ENCODE assay signal across 1 cellular context in genomic region chr1:15972409-15972808, GRCh38.
TF ChIP-seq lines count a peak whose summit lies in the region.

No MANE protein-coding gene starts in this region.

TF ChIP-seq in HCT116, 20 proteins besides CTCF, POLR2A, EP300 and RAD21:
- no peak for TF ChIP-seq SP1 (IDR thresholded peaks at IDR 0.05; ENCODE audit: low read depth)
- no peak for TF ChIP-seq ZFX (IDR thresholded peaks at IDR 0.05)
- TF ChIP-seq ELF1 (IDR thresholded peaks at IDR 0.05; ENCODE audit: borderline replicate concordance, low read depth): no peak
- no peak for TF ChIP-seq ZBTB33 (IDR thresholded peaks at IDR 0.05; ENCODE audit: extremely low read depth, insufficient replicate concordance, low read length)
- no peak for TF ChIP-seq EZH2 (IDR thresholded peaks at IDR 0.05)
- no peak for TF ChIP-seq YY1 (IDR thresholded peaks at IDR 0.05; ENCODE audit: extremely low read depth, insufficient replicate concordance, low read depth, low read length)
- no peak for TF ChIP-seq EZH2phosphoT487 (IDR thresholded peaks at IDR 0.05; ENCODE audit: borderline replicate concordance)
- no peak for TF ChIP-seq TCF7L2 (IDR thresholded peaks at IDR 0.05; ENCODE audit: borderline replicate concordance, extremely low read depth, insufficient read depth, insufficient read length)
- TF ChIP-seq FOSL1 (IDR thresholded peaks at IDR 0.05; ENCODE audit: low read depth): no peak
- no peak for TF ChIP-seq ATF3 (IDR thresholded peaks at IDR 0.05)
- no peak for TF ChIP-seq EGR1 (IDR thresholded peaks at IDR 0.05; ENCODE audit: low read depth)
- TF ChIP-seq JUND (IDR thresholded peaks at IDR 0.05): no peak
- no peak for TF ChIP-seq SIN3A (IDR thresholded peaks at IDR 0.05; ENCODE audit: low read depth)
- TF ChIP-seq CBX3 (IDR thresholded peaks at IDR 0.05; ENCODE audit: low read depth): no peak
- no peak for TF ChIP-seq MAX (IDR thresholded peaks at IDR 0.05)
- TF ChIP-seq CEBPB (IDR thresholded peaks at IDR 0.05; ENCODE audit: low read depth): no peak
- TF ChIP-seq POLR2AphosphoS5 (IDR thresholded peaks at IDR 0.05; ENCODE audit: low read depth, low read length): no peak
